In the genomic region with DNA sequence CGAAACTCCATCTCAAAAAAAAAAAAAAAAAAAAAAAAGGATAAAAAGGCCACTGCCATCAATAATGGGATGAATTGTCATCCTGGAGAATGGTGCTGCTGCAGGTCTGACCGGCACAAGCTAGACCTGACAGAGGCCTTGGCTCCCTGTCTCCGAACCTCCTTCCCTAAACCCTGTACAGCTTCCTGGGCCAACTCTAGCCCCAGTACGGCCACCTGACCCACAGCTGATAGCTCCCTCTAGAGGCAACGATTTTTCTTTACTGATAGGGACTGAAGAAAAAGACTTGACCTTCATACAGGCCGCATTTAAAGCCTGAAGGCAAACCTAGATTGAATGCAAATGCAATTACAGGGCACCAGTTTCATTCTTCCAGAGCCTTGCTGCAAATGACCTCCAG, we compare ENCODE assay signal across 8 cellular contexts. TPM values are rescaled to one million over a fixed set of nuclear protein-coding genes. Genes with fewer than 3 reads are reported as not detected.
A peak's percentile ranks its signal among the peaks of the same experiment; 100 is the strongest.
DNase-seq lines count a peak whose midpoint lies in the region; ATAC-seq, FAIRE-seq and TF ChIP-seq lines count a peak whose summit lies in the region.

No MANE protein-coding gene starts in this region.

- no peaks in the 10 kb centered on the region for H3K27me3 ChIP-seq in small intestine (ENCODE audit: control insufficient read depth in 2 of 2, insufficient read depth in 2 of 2, low read length in 2 of 2)

- 48 to 57% (median 49%) methylated on average over 5 to 6 of the region's 6 CpGs for WGBS in small intestine, 3 donors

- CTCF ChIA-PET in AG04449 (lab: Yijun Ruan, JAX) (interaction anchor here (0.6 to 11.4 kb wide), 15 partner anchors 8 to 82 kb away, joined by 3 to 139 read pairs (median 5); a partner anchor contains a TSS), RWPE1 (lab: Yijun Ruan, JAX) (interaction anchor here (0.6 to 1.4 kb wide), 6 partner anchors 10 to 378 kb away, joined by 3 to 7 read pairs (median 4); no protein-coding TSS in a partner anchor)

- no peak overlapping the region for H3K4me3 ChIP-seq in AG04449 (ENCODE audit: low read depth, low read length)
- H3K4me3 ChIP-seq in small intestine (ENCODE audit: low read depth in 1 of 2, low read length in 2 of 2) = no peak overlapping the region

- DNase-seq in AG04449 (ENCODE audit: low read depth, low spot score) (no peak), GM20000 (ENCODE audit: low spot score) (peak; percentile 32), RWPE1 (ENCODE audit: low spot score) (peak; percentile 65), glomerular endothelial cell (ENCODE audit: extremely low read depth, low read depth, low spot score) (peak; percentile 16), small intestine (peak; percentile 37), GOT3 (lab: John Stamatoyannopoulos, UW) (no peak)

- no peak for ATAC-seq in GM18502 (IDR thresholded peaks at IDR 0.05; ENCODE audit: poor library complexity, unreplicated experiment)
- no peak for ATAC-seq in HG03565 (IDR thresholded peaks at IDR 0.05; ENCODE audit: unreplicated experiment)

- H3K36me3 ChIP-seq in small intestine (ENCODE audit: control insufficient read depth in 2 of 2, insufficient read depth in 2 of 2, low read length in 2 of 2) = peaks cover 5% of the 10 kb centered on the region in 2 donors

- POLR2A ChIA-PET in AG04449 (lab: Yijun Ruan, JAX) = no interaction called here
- POLR2A ChIA-PET in RWPE1 (lab: Yijun Ruan, JAX; ENCODE audit: low non-redundant PET) = interaction anchor here (0.7 to 1.2 kb wide), 2 partner anchors 33 to 79 kb away, joined by 5 read pairs; a partner anchor contains a TSS

- H3K4me1 ChIP-seq in small intestine (ENCODE audit: control insufficient read depth in 2 of 2, insufficient read depth in 1 of 2, low read depth in 1 of 2, low read length in 1 of 2) = no peaks in the 10 kb centered on the region

- H3K27ac ChIP-seq in RWPE1 (peak overlapping the region; percentile 32), small intestine (ENCODE audit: low read depth in 1 of 2, low read length in 1 of 2) (no peak overlapping the region)

- no peak for FAIRE-seq in small intestine (lab: Jason Lieb, UNC)

- TF ChIP-seq CTCF in AG04449 (IDR thresholded peaks at IDR 0.05; ENCODE audit: insufficient read depth, low read length, missing control alignments) (peak; percentile 52), GM20000 (IDR thresholded peaks at IDR 0.05; ENCODE audit: extremely low read depth, missing control alignments) (peak; percentile 5), RWPE1 (conservative IDR thresholded peaks at IDR 0.05; ENCODE audit: low read depth) (peak; percentile 48)

- no peaks in the 10 kb centered on the region for H3K9me3 ChIP-seq in small intestine (ENCODE audit: control insufficient read depth, low read depth)

RNA-seq across cellular contexts. Expression of a gene that starts 30.7 kb away (rescaled TPM):
- total RNA-seq in glomerular endothelial cell = 19.5 and 32.1 TPM in 2 replicates
- 1 to 10 TPM; 1.6 to 5.9 (median 2.0) TPM for polyA plus RNA-seq in small intestine

RNA-seq across cellular contexts. Expression of a gene that starts 31.5 kb away (rescaled TPM):
- total RNA-seq in glomerular endothelial cell = not detected in 2 replicates
- polyA plus RNA-seq in small intestine = under 1 TPM in 2 of 3 donors, not detected in 1; 0.13 to 0.27 TPM

RNA-seq across cellular contexts. Expression of a gene that starts 32.1 kb away (rescaled TPM):
- total RNA-seq in glomerular endothelial cell = 44.9 and 63.7 TPM in 2 replicates
- polyA plus RNA-seq in small intestine = 10 to 100 TPM in 1 of 3 donors, 1 to 10 TPM in 2; 2.4 to 10.5 (median 3.8) TPM

RNA-seq across cellular contexts. Expression of a gene that starts 56.2 kb away (rescaled TPM):
- total RNA-seq in glomerular endothelial cell = 16.9 and 20.7 TPM in 2 replicates
- 100 to 1,000 TPM in 2 of 3 donors, 10 to 100 TPM in 1; 19.9 to 164 (median 121) TPM for polyA plus RNA-seq in small intestine

RNA-seq across cellular contexts. Expression of a gene that starts 57.6 kb away (rescaled TPM):
- total RNA-seq in glomerular endothelial cell = 34.5 and 57.9 TPM in 2 replicates
- 10 to 100 TPM; 23.0 to 43.2 (median 23.3) TPM for polyA plus RNA-seq in small intestine

Comparison
In these comparisons a context has a peak if more than half of its experiments do, and no peak if none do; other contexts are left out.
1. DNase-seq: peak in GM20000 (single experiment), RWPE1 (single experiment), glomerular endothelial cell (single experiment) and small intestine (single experiment); none in AG04449 (single experiment) and GOT3 (single experiment).
2. Peak in every context shown above with its lines, with median percentiles within 50 percentile points of each other: CTCF ChIP-seq.